13 cellular contexts compared by ENCODE assay signal in genomic region chr1:84163123-84164038, GRCh38. TPM values are rescaled to one million over a fixed set of nuclear protein-coding genes. Genes with fewer than 3 reads are reported as not detected.
DNase-seq lines count a peak whose midpoint lies in the region; ATAC-seq and TF ChIP-seq lines count a peak whose summit lies in the region.
"Had no signal": no experiment of that assay in that cellular context is flagged by ENCODE, and none has a peak within 500 bp of the region (broad histone marks: within the 10 kb centered on the region; RNA-seq: fewer than 3 reads in every experiment).

No MANE protein-coding gene starts in this region.

- TF ChIP-seq CTCF in LNCaP clone FGC (IDR thresholded peaks at IDR 0.05; ENCODE audit: control insufficient read depth, extremely low read depth, insufficient read depth): no peak
- TF ChIP-seq CTCF in neural cell (IDR thresholded peaks at IDR 0.05; ENCODE audit: poor library complexity, severe bottlenecking): no peak
- no peak for TF ChIP-seq CTCF in RWPE1 (conservative IDR thresholded peaks at IDR 0.05; ENCODE audit: low read depth)
- TF ChIP-seq CTCF in mesothelial cell of epicardium (IDR thresholded peaks at IDR 0.05; ENCODE audit: unreplicated experiment): no peak

- DNase-seq in NCI-H1417 (lab: John Stamatoyannopoulos, UW): peak in 2 of 3 experiments; percentile 8 to 62
- no peak for DNase-seq in NCI-H1417 treated with DMSO at 0.1 percent for 48 hours (lab: John Stamatoyannopoulos, UW)
- DNase-seq in LNCaP clone FGC (ENCODE audit: low read depth): no peak
- DNase-seq in caudate nucleus (lab: John Stamatoyannopoulos, UW): peak in 1 of 61 donors; percentile 23
- DNase-seq in RWPE1 (ENCODE audit: low spot score): no peak
- no peak for DNase-seq in mesothelial cell of epicardium (ENCODE audit: low spot score in 2 of 2, unreplicated experiment in 2 of 2)
- DNase-seq: 8988T; activated CD8-positive, alpha-beta memory T cell treated with anti-CD3 and anti-CD28 coated beads, Interleukin-2, amount 50 U/mL, for 4 hours; DMS79 treated with DMSO at 0.1 percent for 48 hours; mucosa of descending colon; trophoblast cell had no signal

- H3K4me1 Mint-ChIP-seq in mesothelial cell of epicardium: peaks cover 3% of the 10 kb centered on the region

- H3K9me2 ChIP-seq in neural cell (ENCODE audit: insufficient read depth, low read length): no peaks in the 10 kb centered on the region

- no peaks in the 10 kb centered on the region for H3K9me3 ChIP-seq in neural cell (ENCODE audit: low read length)
- H3K9me3 ChIP-seq: mucosa of descending colon had no signal

- H3K27me3 ChIP-seq in neural cell (ENCODE audit: insufficient read depth, low read depth, low read length): no peaks in the 10 kb centered on the region

- peaks cover 78% of the 10 kb centered on the region for H3K79me2 ChIP-seq in neural cell (replicated peaks; ENCODE audit: insufficient read depth, low read length)

- H3K9ac ChIP-seq in neural cell (ENCODE audit: low read length): peak overlapping the region; percentile 78

- peak overlapping the region; percentile 87 for H3K4me2 ChIP-seq in neural cell (ENCODE audit: low read length)

- H3F3A ChIP-seq in neural cell (ENCODE audit: insufficient read depth, low read length, poor library complexity, severe bottlenecking): peaks cover 9% of the 10 kb centered on the region

- peaks cover 18% of the 10 kb centered on the region for H3K9me3 Mint-ChIP-seq in mesothelial cell of epicardium

- H3K27ac Mint-ChIP-seq in mesothelial cell of epicardium: no peak overlapping the region

- H3K36me3 ChIP-seq in neural cell (ENCODE audit: insufficient read depth, low read length): no peaks in the 10 kb centered on the region

- H3K27me3 Mint-ChIP-seq in mesothelial cell of epicardium (ENCODE audit: low read depth): no peaks in the 10 kb centered on the region

- no peak for TF ChIP-seq POLR2A in GM18505 (IDR thresholded peaks at IDR 0.05; ENCODE audit: borderline replicate concordance, extremely low read depth, insufficient read depth, insufficient read length)

- TF ChIP-seq RAD21 in neural cell (conservative IDR thresholded peaks at IDR 0.05): no peak

- H3K4me3 ChIP-seq in LNCaP clone FGC (ENCODE audit: low read depth, low read length) (peak overlapping the region; percentile 53), neural cell (ENCODE audit: low read length) (peak overlapping the region; percentile 71)
- H3K4me3 ChIP-seq: mucosa of descending colon had no signal

- H3K36me3 Mint-ChIP-seq in mesothelial cell of epicardium: peaks cover 14% of the 10 kb centered on the region

- TF ChIP-seq EP300 in neural cell (conservative IDR thresholded peaks at IDR 0.05; ENCODE audit: poor library complexity, severe bottlenecking): no peak

- H3K27ac ChIP-seq in caudate nucleus (ENCODE audit: low read depth, low read length) (peak overlapping the region; percentile 61), neural cell (ENCODE audit: low read length) (peak overlapping the region; percentile 97), RWPE1 (no peak overlapping the region)

- ATAC-seq in GM18505 (IDR thresholded peaks at IDR 0.05; ENCODE audit: unreplicated experiment): no peak
- ATAC-seq: mucosa of descending colon had no signal

- POLR2A ChIA-PET in RWPE1 (lab: Yijun Ruan, JAX; ENCODE audit: low non-redundant PET): no interaction called here

- CTCF ChIA-PET in RWPE1 (lab: Yijun Ruan, JAX): interaction anchor here (0.6 kb wide), 1 partner anchor 384 kb away, joined by 4 read pairs; no protein-coding TSS in a partner anchor

- no peaks in the 10 kb centered on the region for H4K20me1 ChIP-seq in neural cell (ENCODE audit: insufficient read depth)

- no peak overlapping the region for H2AFZ ChIP-seq in neural cell (ENCODE audit: low read depth, low read length)

- H3K4me3 Mint-ChIP-seq in mesothelial cell of epicardium: no peak overlapping the region

TF ChIP-seq in neural cell, 6 proteins besides CTCF, POLR2A, EP300 and RAD21:
- TF ChIP-seq, protein P1, sequence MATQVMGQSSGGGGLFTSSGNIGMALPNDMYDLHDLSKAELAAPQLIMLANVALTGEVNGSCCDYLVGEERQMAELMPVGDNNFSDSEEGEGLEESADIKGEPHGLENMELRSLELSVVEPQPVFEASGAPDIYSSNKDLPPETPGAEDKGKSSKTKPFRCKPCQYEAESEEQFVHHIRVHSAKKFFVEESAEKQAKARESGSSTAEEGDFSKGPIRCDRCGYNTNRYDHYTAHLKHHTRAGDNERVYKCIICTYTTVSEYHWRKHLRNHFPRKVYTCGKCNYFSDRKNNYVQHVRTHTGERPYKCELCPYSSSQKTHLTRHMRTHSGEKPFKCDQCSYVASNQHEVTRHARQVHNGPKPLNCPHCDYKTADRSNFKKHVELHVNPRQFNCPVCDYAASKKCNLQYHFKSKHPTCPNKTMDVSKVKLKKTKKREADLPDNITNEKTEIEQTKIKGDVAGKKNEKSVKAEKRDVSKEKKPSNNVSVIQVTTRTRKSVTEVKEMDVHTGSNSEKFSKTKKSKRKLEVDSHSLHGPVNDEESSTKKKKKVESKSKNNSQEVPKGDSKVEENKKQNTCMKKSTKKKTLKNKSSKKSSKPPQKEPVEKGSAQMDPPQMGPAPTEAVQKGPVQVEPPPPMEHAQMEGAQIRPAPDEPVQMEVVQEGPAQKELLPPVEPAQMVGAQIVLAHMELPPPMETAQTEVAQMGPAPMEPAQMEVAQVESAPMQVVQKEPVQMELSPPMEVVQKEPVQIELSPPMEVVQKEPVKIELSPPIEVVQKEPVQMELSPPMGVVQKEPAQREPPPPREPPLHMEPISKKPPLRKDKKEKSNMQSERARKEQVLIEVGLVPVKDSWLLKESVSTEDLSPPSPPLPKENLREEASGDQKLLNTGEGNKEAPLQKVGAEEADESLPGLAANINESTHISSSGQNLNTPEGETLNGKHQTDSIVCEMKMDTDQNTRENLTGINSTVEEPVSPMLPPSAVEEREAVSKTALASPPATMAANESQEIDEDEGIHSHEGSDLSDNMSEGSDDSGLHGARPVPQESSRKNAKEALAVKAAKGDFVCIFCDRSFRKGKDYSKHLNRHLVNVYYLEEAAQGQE (IDR thresholded peaks at IDR 0.05; ENCODE audit: borderline replicate concordance): no peak
- TF ChIP-seq SMC3 (conservative IDR thresholded peaks at IDR 0.05; ENCODE audit: poor library complexity): no peak

RNA-seq across cellular contexts. Expression of gene PRKACB, which starts 19.3 kb away (rescaled TPM):
- 891 and 979 TPM in 2 replicates for polyA plus RNA-seq in neural cell
- polyA minus RNA-seq in neural cell: 1,414 and 1,711 TPM in 2 replicates
- total RNA-seq in mesothelial cell of epicardium: 37.8 to 40.1 TPM (median 38.5 TPM) in 3 replicates

Comparison
In these comparisons a context has a peak if more than half of its experiments do, and no peak if none do; other contexts are left out.
1. DNase-seq: peak in NCI-H1417 (2 of 3); none in NCI-H1417 treated with DMSO at 0.1 percent for 48 hours (single experiment), LNCaP clone FGC (single experiment), RWPE1 (single experiment) and mesothelial cell of epicardium (0 of 2).